14 cellular contexts compared by ENCODE assay signal in genomic region chr20:19775353-19776201, GRCh38. TPM values are rescaled to one million over a fixed set of nuclear protein-coding genes. Genes with fewer than 3 reads are reported as not detected.
DNase-seq lines count a peak whose midpoint lies in the region; ATAC-seq and TF ChIP-seq lines count a peak whose summit lies in the region.
"Had no signal": no experiment of that assay in that cellular context is flagged by ENCODE, and none has a peak within 500 bp of the region (broad histone marks: within the 10 kb centered on the region; RNA-seq: fewer than 3 reads in every experiment).

No MANE protein-coding gene starts in this region.

- no peak overlapping the region for H2BK120ac ChIP-seq in mesenchymal stem cell (ENCODE audit: low read depth, low read length)

- TF ChIP-seq POLR2A in esophagus squamous epithelium (IDR thresholded peaks at IDR 0.05) (no peak), transverse colon (IDR thresholded peaks at IDR 0.05) (no peak)

- no peak overlapping the region for H3K4me2 ChIP-seq in mesenchymal stem cell (ENCODE audit: low read length, poor library complexity, severe bottlenecking)

- H3K9me3 Mint-ChIP-seq in stimulated activated naive CD8-positive, alpha-beta T cell treated with anti-CD3 and anti-CD28 coated beads, Interleukin-15, amount 100 ng/mL, for 72 hours: no peaks in the 10 kb centered on the region
- H3K9me3 Mint-ChIP-seq: activated CD4-positive, alpha-beta T cell treated with anti-CD3 and anti-CD28 coated beads, Interleukin-2, amount 10 ng/mL, durations not matched to agents 7 days and 5 days had no signal

- no peaks in the 10 kb centered on the region for H3K27me3 ChIP-seq in esophagus squamous epithelium
- H3K27me3 ChIP-seq in mesenchymal stem cell (ENCODE audit: control insufficient read depth in 1 of 2, insufficient read depth in 1 of 2, low read length in 2 of 2): no peaks in the 10 kb centered on the region
- H3K27me3 ChIP-seq in transverse colon: no peaks in the 10 kb centered on the region
- H3K27me3 ChIP-seq: gastroesophageal sphincter, testis had no signal

- no peak overlapping the region for H2BK15ac ChIP-seq in mesenchymal stem cell (ENCODE audit: low read depth, poor library complexity, severe bottlenecking)

- in situ Hi-C loops in transverse colon (cut with MboI; ENCODE audit: low pct_ligation_motif_present in 1 of 4, low pct_unique_long_range_greater_than_20kb in 1 of 4, low sequenced_read_pairs in 3 of 4): loop anchor here in 2 of 4 donors (25.0 kb wide), 2 partner anchors 88 to 112 kb away; no protein-coding TSS in a partner anchor

- H4K8ac ChIP-seq in mesenchymal stem cell (ENCODE audit: low read length): no peak overlapping the region

- peaks cover 41% of the 10 kb centered on the region for H3K79me1 ChIP-seq in mesenchymal stem cell (replicated peaks; ENCODE audit: low read length, poor library complexity, severe bottlenecking)

- DNase-seq in Right ventricle myocardium inferior (ENCODE audit: missing footprints) (peak; percentile 71), Right ventricle myocardium superior (no peak), esophagus squamous epithelium (lab: John Stamatoyannopoulos, UW) (no peak), mesenchymal stem cell (no peak), transverse colon (peak; percentile 61), cortex of kidney (lab: John Stamatoyannopoulos, UW) (no peak), NCI-H2107 treated with DMSO at 0.1 percent for 48 hours (lab: John Stamatoyannopoulos, UW; ENCODE audit: unreplicated experiment) (no peak)
- no peak for DNase-seq in stimulated activated naive CD8-positive, alpha-beta T cell treated with anti-CD3 and anti-CD28 coated beads, Interleukin-15, amount 100 ng/mL, for 72 hours
- DNase-seq: activated CD4-positive, alpha-beta T cell treated with anti-CD3 and anti-CD28 coated beads, Interleukin-2, amount 10 ng/mL, durations not matched to agents 7 days and 5 days; Calu3; OCI-M1; T-helper 17 cell; testis had no signal

- H3K14ac ChIP-seq in mesenchymal stem cell (ENCODE audit: low read length in 2 of 2): no peak overlapping the region

- no peak overlapping the region for H3K18ac ChIP-seq in mesenchymal stem cell (ENCODE audit: low read depth in 1 of 2, low read length in 2 of 2)

- peaks cover 21% of the 10 kb centered on the region for H3K27me3 Mint-ChIP-seq in stimulated activated naive CD8-positive, alpha-beta T cell treated with anti-CD3 and anti-CD28 coated beads, Interleukin-15, amount 100 ng/mL, for 72 hours
- H3K27me3 Mint-ChIP-seq: activated CD4-positive, alpha-beta T cell treated with anti-CD3 and anti-CD28 coated beads, Interleukin-2, amount 10 ng/mL, durations not matched to agents 7 days and 5 days had no signal

- H3K27ac ChIP-seq in esophagus squamous epithelium: peak overlapping the region; percentile 17 to 68 (median 28)
- peak overlapping the region; percentile 94 for H3K27ac ChIP-seq in mesenchymal stem cell (ENCODE audit: low read length, poor library complexity, severe bottlenecking)
- peak overlapping the region; percentile 20 to 71 (median 59) for H3K27ac ChIP-seq in transverse colon
- H3K27ac ChIP-seq: gastroesophageal sphincter, testis had no signal

- H3K4me3 ChIP-seq in esophagus squamous epithelium (no peak overlapping the region), mesenchymal stem cell (ENCODE audit: insufficient read depth in 1 of 2, low read depth in 1 of 2, low read length in 2 of 2) (no peak overlapping the region), transverse colon (no peak overlapping the region)
- H3K4me3 ChIP-seq: gastroesophageal sphincter, testis had no signal

- no peak overlapping the region for H4K91ac ChIP-seq in mesenchymal stem cell (ENCODE audit: low read length)

- 58 to 76% methylated on average over 6 to 7 of the region's 7 CpGs for WGBS in esophagus squamous epithelium, 2 donors
- WGBS in mesenchymal stem cell: 90% methylated on average over 5 of the region's 7 CpGs
- 55 to 61% methylated on average over 3 to 7 of the region's 7 CpGs for WGBS in transverse colon (ENCODE audit: low coverage in 1 of 2), 2 donors

- H3K4me1 ChIP-seq in esophagus squamous epithelium (peaks cover 7 to 65% (median 24%) of the 10 kb centered on the region in 3 donors), mesenchymal stem cell (ENCODE audit: control insufficient read depth, insufficient read depth, low read depth, low read length) (peaks cover 36% of the 10 kb centered on the region), transverse colon (peaks cover 0 to 50% (median 28%) of the 10 kb centered on the region in 4 donors)
- H3K4me1 ChIP-seq: testis had no signal

- H3K9me3 ChIP-seq in esophagus squamous epithelium: no peaks in the 10 kb centered on the region
- no peaks in the 10 kb centered on the region for H3K9me3 ChIP-seq in mesenchymal stem cell (ENCODE audit: control insufficient read depth, low read length)
- no peaks in the 10 kb centered on the region for H3K9me3 ChIP-seq in transverse colon
- H3K9me3 ChIP-seq: gastroesophageal sphincter, testis had no signal

- no peak overlapping the region for H3K4me3 Mint-ChIP-seq in stimulated activated naive CD8-positive, alpha-beta T cell treated with anti-CD3 and anti-CD28 coated beads, Interleukin-15, amount 100 ng/mL, for 72 hours
- H3K4me3 Mint-ChIP-seq: activated CD4-positive, alpha-beta T cell treated with anti-CD3 and anti-CD28 coated beads, Interleukin-2, amount 10 ng/mL, durations not matched to agents 7 days and 5 days; T-helper 17 cell had no signal

- H3K4me1 Mint-ChIP-seq in stimulated activated naive CD8-positive, alpha-beta T cell treated with anti-CD3 and anti-CD28 coated beads, Interleukin-15, amount 100 ng/mL, for 72 hours: no peaks in the 10 kb centered on the region
- H3K4me1 Mint-ChIP-seq: activated CD4-positive, alpha-beta T cell treated with anti-CD3 and anti-CD28 coated beads, Interleukin-2, amount 10 ng/mL, durations not matched to agents 7 days and 5 days; T-helper 17 cell had no signal

- no peak overlapping the region for H3K23ac ChIP-seq in mesenchymal stem cell (ENCODE audit: low read length in 2 of 2)

- peak overlapping the region; percentile 75 for H2BK5ac ChIP-seq in mesenchymal stem cell (ENCODE audit: low read depth, low read length, poor library complexity, severe bottlenecking)

- no peak overlapping the region for H2BK12ac ChIP-seq in mesenchymal stem cell (ENCODE audit: low read length in 2 of 2)

- TF ChIP-seq EP300 in transverse colon (IDR thresholded peaks at IDR 0.05; ENCODE audit: low read depth): no peak

- H3K36me3 ChIP-seq in esophagus squamous epithelium: no peaks in the 10 kb centered on the region
- peaks cover 2 to 21% of the 10 kb centered on the region in 2 experiments for H3K36me3 ChIP-seq in mesenchymal stem cell (ENCODE audit: control insufficient read depth in 1 of 2, insufficient read depth in 2 of 2, low read depth in 1 of 2, low read length in 2 of 2)
- no peaks in the 10 kb centered on the region for H3K36me3 ChIP-seq in transverse colon

- no peak overlapping the region for H3K27ac Mint-ChIP-seq in stimulated activated naive CD8-positive, alpha-beta T cell treated with anti-CD3 and anti-CD28 coated beads, Interleukin-15, amount 100 ng/mL, for 72 hours
- H3K27ac Mint-ChIP-seq: activated CD4-positive, alpha-beta T cell treated with anti-CD3 and anti-CD28 coated beads, Interleukin-2, amount 10 ng/mL, durations not matched to agents 7 days and 5 days; T-helper 17 cell had no signal

- H2AFZ ChIP-seq in mesenchymal stem cell (ENCODE audit: low read depth, low read length): no peak overlapping the region

- H3K4ac ChIP-seq in mesenchymal stem cell (ENCODE audit: low read depth in 1 of 2, low read length in 2 of 2): no peak overlapping the region

- H2AK5ac ChIP-seq in mesenchymal stem cell (ENCODE audit: low read length, severe bottlenecking): peak overlapping the region; percentile 30

- ATAC-seq in Right ventricle myocardium inferior (no peak), Right ventricle myocardium superior (ENCODE audit: poor library complexity) (no peak)
- ATAC-seq in stimulated activated naive CD8-positive, alpha-beta T cell treated with anti-CD3 and anti-CD28 coated beads, Interleukin-15, amount 100 ng/mL, for 72 hours: no peak
- ATAC-seq: gastroesophageal sphincter, T-helper 17 cell had no signal

- TF ChIP-seq CTCF in esophagus squamous epithelium (IDR thresholded peaks at IDR 0.05) (no peak), transverse colon (IDR thresholded peaks at IDR 0.05) (no peak)

- H3K9ac ChIP-seq in mesenchymal stem cell (ENCODE audit: low read length): no peak overlapping the region

- intact Hi-C loops in Right ventricle myocardium inferior (cut with DNase I): no loop called here
- intact Hi-C loops in Right ventricle myocardium superior (cut with DNase I): no loop called here
- intact Hi-C loops in esophagus squamous epithelium (cut with DNase I): no loop called here
- intact Hi-C loops in transverse colon (cut with DNase I; ENCODE audit: low total_unique reads): no loop called here

RNA-seq across cellular contexts. Expression of gene RIN2, which starts 17.5 kb away (rescaled TPM):
- total RNA-seq in Right ventricle myocardium inferior: 54.5 TPM
- 52.4 TPM for total RNA-seq in Right ventricle myocardium superior
- total RNA-seq in esophagus squamous epithelium: 10 to 100 TPM; 29.5 to 77.4 (median 50.8) TPM
- 44.5 TPM for polyA plus RNA-seq in mesenchymal stem cell (2013, experiment 1 of 2)
- 41.0 TPM for polyA plus RNA-seq in mesenchymal stem cell (2013, experiment 2 of 2)
- 100 to 1,000 TPM in 2 of 4 donors, 10 to 100 TPM in 2; 53.2 to 157 (median 104) TPM for total RNA-seq in transverse colon
- total RNA-seq: activated CD4-positive, alpha-beta T cell treated with anti-CD3 and anti-CD28 coated beads, Interleukin-2, amount 10 ng/mL, durations not matched to agents 7 days and 5 days had no signal

Comparison
In these comparisons a context has a peak if more than half of its experiments do, and no peak if none do; other contexts are left out.
1. DNase-seq: peak in Right ventricle myocardium inferior (single experiment) and transverse colon (single experiment); none in Right ventricle myocardium superior (single experiment), esophagus squamous epithelium (single experiment), mesenchymal stem cell (single experiment), stimulated activated naive CD8-positive, alpha-beta T cell treated with anti-CD3 and anti-CD28 coated beads, Interleukin-15, amount 100 ng/mL, for 72 hours (0 of 2), cortex of kidney (single experiment) and NCI-H2107 treated with DMSO at 0.1 percent for 48 hours (single experiment).
2. H3K27ac ChIP-seq: peak in every context shown above with its lines; median percentile 94 in mesenchymal stem cell; 59 in transverse colon; 28 in esophagus squamous epithelium.